ENCODE assay signal across 8 cellular contexts in genomic region chr5:113510836-113511451, GRCh38.
DNase-seq lines count a peak whose midpoint lies in the region; ATAC-seq and TF ChIP-seq lines count a peak whose summit lies in the region.

No MANE protein-coding gene starts in this region.

- H3K27ac ChIP-seq in tibial artery, result no peak overlapping the region

- no peaks in the 10 kb centered on the region for H3K9me3 ChIP-seq in tibial artery

- intact Hi-C loops in tibial artery (cut with DNase I; ENCODE audit: low total_unique reads), result no loop called here

- no peak for ATAC-seq in HG03521 (IDR thresholded peaks at IDR 0.05; ENCODE audit: unreplicated experiment)

- H3K27me3 ChIP-seq in tibial artery, result peaks cover 0 to 4% of the 10 kb centered on the region in 2 donors

- no peaks in the 10 kb centered on the region for H3K36me3 ChIP-seq in tibial artery

- H3K4me1 ChIP-seq in tibial artery, result peaks cover 0 to 21% (median 3%) of the 10 kb centered on the region in 4 donors

- no peak overlapping the region for H3K4me3 ChIP-seq in tibial artery

- TF ChIP-seq CTCF in tibial artery (IDR thresholded peaks at IDR 0.05), result peak; percentile 7 to 22

- peak; percentile 8 for DNase-seq in NCI-H345 (lab: John Stamatoyannopoulos, UW)
- DNase-seq in NCI-H345 treated with DMSO at 0.1 percent for 48 hours (lab: John Stamatoyannopoulos, UW; ENCODE audit: unreplicated experiment), result no peak
- DNase-seq in NCI-H446 (lab: John Stamatoyannopoulos, UW), result peak; percentile 47 to 60
- peak; percentile 52 for DNase-seq in dedifferentiated amniotic fluid mesenchymal stem cell (ENCODE audit: extremely low spot score)
- no peak for DNase-seq in tibial artery
- no peak for DNase-seq in C1 segment of cervical spinal cord (lab: John Stamatoyannopoulos, UW)
- DNase-seq in iPS-NIHi11 (ENCODE audit: low spot score), result no peak

Comparison
In these comparisons a context has a peak if more than half of its experiments do, and no peak if none do; other contexts are left out.
1. DNase-seq: peak in NCI-H345 (single experiment), NCI-H446 (2 of 2) and dedifferentiated amniotic fluid mesenchymal stem cell (single experiment); none in NCI-H345 treated with DMSO at 0.1 percent for 48 hours (single experiment), tibial artery (0 of 2), C1 segment of cervical spinal cord (0 of 14) and iPS-NIHi11 (single experiment).